ENCODE assay signal across 1 cellular context in genomic region chr9:76458903-76459690, GRCh38.
A peak's percentile ranks its signal among the peaks of the same experiment; 100 is the strongest.
TF ChIP-seq lines count a peak whose summit lies in the region.

TSS of gene GCNT1 (plus strand) at chr9:76459182. CDS start at chr9:76502382, 43,200 bp downstream.

TF ChIP-seq in K562, 482 proteins besides CTCF, POLR2A, EP300 and RAD21 (continued from another document):
- TF ChIP-seq CTCFL (IDR thresholded peaks at IDR 0.05; ENCODE audit: borderline replicate concordance, insufficient read depth, low read depth, low read length, poor library complexity, severe bottlenecking) (peak; percentile 35), RERE (CRISPR knock-in tag; IDR thresholded peaks at IDR 0.05; ENCODE audit: borderline replicate concordance) (no peak), MLX (CRISPR knock-in tag; conservative IDR thresholded peaks at IDR 0.05) (no peak), ATF1 (CRISPR knock-in tag; IDR thresholded peaks at IDR 0.05) (no peak), ATF1 (tag; IDR thresholded peaks at IDR 0.05) (peak; percentile 49; the same call in 1 of the 2 replicates), ATF2 (CRISPR knock-in tag; IDR thresholded peaks at IDR 0.05) (no peak), ZFP36 (IDR thresholded peaks at IDR 0.05; ENCODE audit: low read depth, low read length, partially characterized antibody) (peak; percentile 3), SPI1 (IDR thresholded peaks at IDR 0.05; ENCODE audit: borderline replicate concordance, low read depth, low read length) (0 out of 2 replicates have a peak, but pooled peaks have one; percentile 6), PHF8 (IDR thresholded peaks at IDR 0.05; ENCODE audit: borderline replicate concordance, low read length) (peak; percentile 19; the same call in 1 of the 2 replicates), ZNF561 (CRISPR knock-in tag; conservative IDR thresholded peaks at IDR 0.05) (no peak), NR3C1 (CRISPR knock-in tag; IDR thresholded peaks at IDR 0.05) (no peak), AFF4 (CRISPR knock-in tag; IDR thresholded peaks at IDR 0.05) (no peak), CXXC5 (CRISPR knock-in tag; IDR thresholded peaks at IDR 0.05) (peak; percentile 65), MCM2 (IDR thresholded peaks at IDR 0.05; ENCODE audit: low read depth) (no peak), NFXL1 (CRISPR knock-in tag; IDR thresholded peaks at IDR 0.05) (no peak)
